Comparison of ENCODE assay signal across 8 cellular contexts in genomic region chr12:109573914-109574244, GRCh38. TPM values are rescaled to one million over a fixed set of nuclear protein-coding genes. Genes with fewer than 3 reads are reported as not detected.
DNase-seq lines count a peak whose midpoint lies in the region; ATAC-seq and TF ChIP-seq lines count a peak whose summit lies in the region.

No MANE protein-coding gene starts in this region.

- H3K27me3 ChIP-seq in CD4-positive, alpha-beta T cell (ENCODE audit: control insufficient read depth, insufficient read depth, low read length) = no peaks in the 10 kb centered on the region

- H3K9me3 Mint-ChIP-seq in CD4-positive, alpha-beta T cell = no peaks in the 10 kb centered on the region
- H3K9me3 Mint-ChIP-seq in central memory CD8-positive, alpha-beta T cell = no peaks in the 10 kb centered on the region
- no peaks in the 10 kb centered on the region for H3K9me3 Mint-ChIP-seq in nephron

- ATAC-seq in CD4-positive, alpha-beta T cell (ENCODE audit: poor library complexity) = peak; percentile 5
- ATAC-seq in HG03378 (IDR thresholded peaks at IDR 0.05; ENCODE audit: unreplicated experiment) (peak; percentile 4), GM19452 (IDR thresholded peaks at IDR 0.05; ENCODE audit: unreplicated experiment) (no peak), HG03280 (IDR thresholded peaks at IDR 0.05; ENCODE audit: unreplicated experiment) (no peak)
- ATAC-seq in central memory CD8-positive, alpha-beta T cell (replicated peaks; ENCODE audit: extremely low read depth, poor library complexity, severe bottlenecking) = peak; percentile 6

- intact Hi-C loops in CD4-positive, alpha-beta T cell (cut with DNase I, micrococcal nuclease) = loop anchor here (1.0 to 10.0 kb wide), 10 partner anchors 97 to 1889 kb away; partner anchors contain the start of genes ALKBH2 (in 1 of the 2), ANKRD13A (in 1 of the 2), ATP2A2 (in 1 of the 2) and FAM222A (in 1 of the 2)

- H3K4me3 Mint-ChIP-seq in CD4-positive, alpha-beta T cell = peak overlapping the region; percentile 99
- H3K4me3 Mint-ChIP-seq in central memory CD8-positive, alpha-beta T cell = peak overlapping the region; percentile 95
- peak overlapping the region; percentile 92 to 99 (median 95) for H3K4me3 Mint-ChIP-seq in nephron

- POLR2A ChIA-PET in CD4-positive, alpha-beta T cell (lab: Charles Lee) = interaction anchor here (0.6 to 2.5 kb wide), 6 partner anchors 9 to 1011 kb away, joined by 4 to 11 read pairs (median 5); partner anchors contain the start of genes FAM222A, ISCU, KCTD10 and UBE3B

- CTCF ChIA-PET in CD4-positive, alpha-beta T cell (lab: Charles Lee) = interaction anchor here (0.6 to 2.7 kb wide), 4 partner anchors 23 to 989 kb away, joined by 3 to 12 read pairs (median 5); no protein-coding TSS in a partner anchor

- peak overlapping the region; percentile 46 for H3K27ac ChIP-seq in CD4-positive, alpha-beta T cell (ENCODE audit: low read depth, low read length)

- H3K4me1 Mint-ChIP-seq in CD4-positive, alpha-beta T cell (ENCODE audit: low read depth) = peaks cover 29% of the 10 kb centered on the region
- H3K4me1 Mint-ChIP-seq in central memory CD8-positive, alpha-beta T cell = peaks cover 27% of the 10 kb centered on the region
- peaks cover 25% of the 10 kb centered on the region for H3K4me1 Mint-ChIP-seq in nephron

- peak overlapping the region; percentile 95 for H3K27ac Mint-ChIP-seq in CD4-positive, alpha-beta T cell
- H3K27ac Mint-ChIP-seq in central memory CD8-positive, alpha-beta T cell (ENCODE audit: low read depth) = peak overlapping the region; percentile 97
- H3K27ac Mint-ChIP-seq in nephron = peak overlapping the region; percentile 74 to 95 (median 90)

- TF ChIP-seq CTCF in CD4-positive, alpha-beta T cell (IDR thresholded peaks at IDR 0.05) = no peak
- no peak for TF ChIP-seq CTCF in nephron (IDR thresholded peaks at IDR 0.05; ENCODE audit: unreplicated experiment in 3 of 3)

- H3K27me3 Mint-ChIP-seq in CD4-positive, alpha-beta T cell = no peaks in the 10 kb centered on the region
- H3K27me3 Mint-ChIP-seq in central memory CD8-positive, alpha-beta T cell = no peaks in the 10 kb centered on the region
- H3K27me3 Mint-ChIP-seq in nephron (ENCODE audit: low read depth) = no peaks in the 10 kb centered on the region

- H3K36me3 Mint-ChIP-seq in CD4-positive, alpha-beta T cell (ENCODE audit: low read depth) = peaks cover 66% of the 10 kb centered on the region
- H3K36me3 Mint-ChIP-seq in central memory CD8-positive, alpha-beta T cell (ENCODE audit: insufficient read depth) = peaks cover 23% of the 10 kb centered on the region
- peaks cover 33% of the 10 kb centered on the region for H3K36me3 Mint-ChIP-seq in nephron (ENCODE audit: low read depth)

- no peak for DNase-seq in CD4-positive, alpha-beta T cell
- no peak for DNase-seq in central memory CD8-positive, alpha-beta T cell (ENCODE audit: low spot score in 2 of 2)
- DNase-seq in NCI-H1417 treated with DMSO at 0.1 percent for 48 hours (lab: John Stamatoyannopoulos, UW) (no peak), germinal center (ENCODE audit: low spot score) (no peak)

- no peaks in the 10 kb centered on the region for H3K9me3 ChIP-seq in CD4-positive, alpha-beta T cell (ENCODE audit: control insufficient read depth, low read length)

RNA-seq across cellular contexts. Expression of gene MVK, which starts 0.3 kb away (rescaled TPM):
- 1 to 10 TPM; 8.2 to 8.4 TPM for total RNA-seq in CD4-positive, alpha-beta T cell

RNA-seq across cellular contexts. Expression of gene MMAB, which starts 0.6 kb away (rescaled TPM):
- total RNA-seq in CD4-positive, alpha-beta T cell = 1 to 10 TPM; 8.6 to 9.2 TPM

Comparison
In these comparisons a context has a peak if more than half of its experiments do, and no peak if none do; other contexts are left out.
1. ATAC-seq: peak in CD4-positive, alpha-beta T cell (single experiment), HG03378 (single experiment) and central memory CD8-positive, alpha-beta T cell (single experiment); none in GM19452 (single experiment) and HG03280 (single experiment).
2. Peak in every context shown above with its lines, with median percentiles within 50 percentile points of each other: H3K27ac Mint-ChIP-seq and H3K4me3 Mint-ChIP-seq.